13 cellular contexts compared by ENCODE assay signal in the genomic region with DNA sequence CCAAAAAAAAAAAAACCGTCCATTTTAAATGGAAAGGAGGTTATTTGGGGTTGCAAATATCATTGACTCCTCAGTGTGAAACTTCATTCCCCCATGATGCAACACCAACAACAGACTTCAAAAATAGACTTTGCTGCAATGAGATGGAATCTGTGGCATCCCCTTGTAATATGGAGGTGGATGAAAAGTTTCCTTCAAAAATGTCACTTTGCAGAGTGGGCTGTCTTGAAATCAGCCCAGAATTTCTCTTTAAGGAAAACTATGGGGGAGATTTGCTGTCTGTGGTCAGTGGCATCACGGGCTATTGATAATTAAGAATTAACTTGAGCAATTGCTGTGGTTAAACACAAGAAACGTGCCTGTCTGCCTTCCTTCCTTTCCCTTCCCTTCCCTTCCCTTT. TPM values are rescaled to one million over a fixed set of nuclear protein-coding genes. Genes with fewer than 3 reads are reported as not detected.
DNase-seq lines count a peak whose midpoint lies in the region; ATAC-seq and TF ChIP-seq lines count a peak whose summit lies in the region.
"Had no signal": no experiment of that assay in that cellular context is flagged by ENCODE, and none has a peak within 500 bp of the region (broad histone marks: within the 10 kb centered on the region; RNA-seq: fewer than 3 reads in every experiment).

No MANE protein-coding gene starts in this region.

- H3K27me3 Mint-ChIP-seq in activated naive CD4-positive, alpha-beta T cell treated with anti-CD3 and anti-CD28 coated beads for 36 hours (ENCODE audit: low read depth): no peaks in the 10 kb centered on the region

- peaks cover 24% of the 10 kb centered on the region for H3K36me3 Mint-ChIP-seq in activated naive CD4-positive, alpha-beta T cell treated with anti-CD3 and anti-CD28 coated beads for 36 hours (ENCODE audit: low read depth)

- no peak overlapping the region for H2AFZ ChIP-seq in OCI-LY7 (ENCODE audit: low read length)

- peaks cover 70% of the 10 kb centered on the region for H3K79me2 ChIP-seq in OCI-LY7 (ENCODE audit: insufficient read depth, low read depth, low read length)

- 0 out of 2 replicates have a peak, but pooled peaks cover 4% of the 10 kb centered on the region for H4K20me1 ChIP-seq in OCI-LY7 (ENCODE audit: insufficient read depth, low read length)

- H3K9me3 Mint-ChIP-seq in activated naive CD4-positive, alpha-beta T cell treated with anti-CD3 and anti-CD28 coated beads for 36 hours: no peaks in the 10 kb centered on the region

- no peaks in the 10 kb centered on the region for H3K9me2 ChIP-seq in OCI-LY7 (ENCODE audit: insufficient read depth, low read length)

- H3K4me1 ChIP-seq in OCI-LY7 (ENCODE audit: insufficient read depth, low read length, poor library complexity, severe bottlenecking) (peaks cover 48% of the 10 kb centered on the region), spleen (peaks cover 17 to 100% (median 69%) of the 10 kb centered on the region in 6 donors), uterus (no peaks in the 10 kb centered on the region)

- H3K27ac ChIP-seq in OCI-LY7 (ENCODE audit: low read depth, low read length, poor library complexity, severe bottlenecking) (peak overlapping the region; percentile 97), spleen (peak overlapping the region in 6 of 8 donors; percentile 78 to 92 (median 86)), uterus (no peak overlapping the region)
- H3K27ac ChIP-seq: cardiac muscle cell had no signal

- peak overlapping the region; percentile 87 for H3K27ac Mint-ChIP-seq in activated naive CD4-positive, alpha-beta T cell treated with anti-CD3 and anti-CD28 coated beads for 36 hours

- H3K4me1 Mint-ChIP-seq in activated naive CD4-positive, alpha-beta T cell treated with anti-CD3 and anti-CD28 coated beads for 36 hours (ENCODE audit: low read depth): peaks cover 70% of the 10 kb centered on the region

- peaks cover 47% of the 10 kb centered on the region for H3K36me3 ChIP-seq in OCI-LY7 (ENCODE audit: insufficient read depth, low read length)
- peaks cover 0 to 33% (median 15%) of the 10 kb centered on the region in 6 donors for H3K36me3 ChIP-seq in spleen
- H3K36me3 ChIP-seq in uterus: no peaks in the 10 kb centered on the region

- POLR2A ChIA-PET in OCI-LY7 (lab: Charles Lee): interaction anchor here (0.6 to 4.1 kb wide), 10 partner anchors 11 to 169 kb away, joined by 4 to 51 read pairs (median 5); partner anchors contain the start of gene UBAC2

- TF ChIP-seq POLR2A in spleen (IDR thresholded peaks at IDR 0.05) (no peak), uterus (IDR thresholded peaks at IDR 0.05) (no peak)

- peak overlapping the region; percentile 70 for H3K4me3 Mint-ChIP-seq in activated naive CD4-positive, alpha-beta T cell treated with anti-CD3 and anti-CD28 coated beads for 36 hours

- TF ChIP-seq CTCF in OCI-LY7 (conservative IDR thresholded peaks at IDR 0.05; ENCODE audit: low read length): no peak
- no peak for TF ChIP-seq CTCF in choroid plexus epithelial cell (conservative IDR thresholded peaks at IDR 0.05; ENCODE audit: low read depth, low read length)
- no peak for TF ChIP-seq CTCF in spleen (IDR thresholded peaks at IDR 0.05 in 8 of 11, conservative IDR thresholded peaks at IDR 0.05 in 3 of 11)
- TF ChIP-seq CTCF in uterus (IDR thresholded peaks at IDR 0.05): no peak

- H3K4me3 ChIP-seq in OCI-LY7 (ENCODE audit: low read depth, low read length, poor library complexity, severe bottlenecking) (peak overlapping the region; percentile 76), choroid plexus epithelial cell (ENCODE audit: low read depth, low read length) (no peak overlapping the region), spleen (peak overlapping the region; percentile 20 to 70 (median 34)), uterus (no peak overlapping the region)
- H3K4me3 ChIP-seq: cardiac muscle cell, mucosa of descending colon had no signal

- no peak for ATAC-seq in HG02973 (IDR thresholded peaks at IDR 0.05; ENCODE audit: unreplicated experiment)
- ATAC-seq: mucosa of descending colon had no signal

- H3K4me2 ChIP-seq in OCI-LY7 (ENCODE audit: low read length): peak overlapping the region; percentile 81

- no peaks in the 10 kb centered on the region for H3K9me3 ChIP-seq in OCI-LY7 (ENCODE audit: low read length)
- no peaks in the 10 kb centered on the region for H3K9me3 ChIP-seq in spleen
- H3K9me3 ChIP-seq in uterus: no peaks in the 10 kb centered on the region
- H3K9me3 ChIP-seq: mucosa of descending colon had no signal

- intact Hi-C loops in activated naive CD4-positive, alpha-beta T cell treated with anti-CD3 and anti-CD28 coated beads for 36 hours (cut with micrococcal nuclease): loop anchor here (5.0 kb wide), 2 partner anchors 259 to 351 kb away; partner anchors contain the start of gene CLYBL
- intact Hi-C loops in OCI-LY7 (cut with micrococcal nuclease; ENCODE audit: unreplicated experiment): loop anchor here (1.0 to 10.0 kb wide), 2 partner anchors 55 to 248 kb away; partner anchors contain the start of gene TM9SF2
- intact Hi-C loops in spleen (cut with DNase I; ENCODE audit: low total_unique reads): no loop called here
- intact Hi-C loops in uterus (cut with DNase I; ENCODE audit: low total_unique reads): no loop called here

- DNase-seq in activated naive CD4-positive, alpha-beta T cell treated with anti-CD3 and anti-CD28 coated beads for 36 hours: no peak
- no peak for DNase-seq in activated naive CD4-positive, alpha-beta T cell (lab: John Stamatoyannopoulos, UW)
- DNase-seq in OCI-LY7 (ENCODE audit: low spot score) (peak; percentile 43), choroid plexus epithelial cell (ENCODE audit: low read depth) (peak; percentile 79), spleen (no peak), uterus (no peak), NCI-H1048 (lab: John Stamatoyannopoulos, UW) (no peak)
- DNase-seq: activated CD4-positive, CD25-positive, alpha-beta regulatory T cell treated with anti-CD3 and anti-CD28 coated beads, Interleukin-2, amount 50 U/mL, for 72 hours; mucosa of descending colon; NCI-H1105 had no signal

- 20 to 32% (median 29%) methylated on average over 3 of the region's 3 CpGs for WGBS in spleen, 5 donors

- H3K27me3 ChIP-seq in spleen (replicated peaks in 1 of 7) (no peaks in the 10 kb centered on the region), uterus (no peaks in the 10 kb centered on the region)
- H3K27me3 ChIP-seq: cardiac muscle cell had no signal

- BruUV-seq in OCI-LY7 (replicated peaks; lab: Mats Ljungman, UMichigan): no TSS peak

- CTCF ChIA-PET in activated naive CD4-positive, alpha-beta T cell treated with anti-CD3 and anti-CD28 coated beads for 36 hours (lab: Charles Lee): interaction anchor here (0.8 to 2.4 kb wide), 11 partner anchors 7 to 182 kb away, joined by 3 to 13 read pairs (median 4); no protein-coding TSS in a partner anchor
- CTCF ChIA-PET in OCI-LY7 (lab: Charles Lee; ENCODE audit: unreplicated experiment): no interaction called here

RNA-seq across cellular contexts. Expression of gene GPR18, which starts 1.5 kb away (rescaled TPM):
- total RNA-seq in activated naive CD4-positive, alpha-beta T cell treated with anti-CD3 and anti-CD28 coated beads for 36 hours: 1 to 10 TPM; 2.4 TPM
- total RNA-seq in OCI-LY7 (2014; rRNA removed; shearing (Covaris generic)): 6.6 and 13.7 TPM in 2 replicates
- total RNA-seq in OCI-LY7 (2022) (10.9 and 15.1 TPM in 2 replicates), spleen (10 to 100 TPM in 6 of 7 donors, 1 to 10 TPM in 1; 9.6 to 21.8 (median 15.3) TPM), uterus (1 to 10 TPM in 2 of 4 donors, not detected in 2; 1.1 to 2.1 TPM)
- polyA plus RNA-seq in spleen: 10 to 100 TPM; 25.6 to 33.9 (median 29.4) TPM
- total RNA-seq: cardiac muscle cell, H1 had no signal
- polyA plus RNA-seq: H1 had no signal

RNA-seq across cellular contexts. Expression of gene GPR183, which starts 50.5 kb away (rescaled TPM):
- total RNA-seq in activated naive CD4-positive, alpha-beta T cell treated with anti-CD3 and anti-CD28 coated beads for 36 hours: 10 to 100 TPM; 37.4 to 38.8 TPM
- total RNA-seq in OCI-LY7 (2014; rRNA removed; shearing (Covaris generic)): not detected in 2 replicates
- total RNA-seq in OCI-LY7 (2022) (not detected in 2 replicates), spleen (10 to 100 TPM; 29.1 to 83.6 (median 53.4) TPM), uterus (10 to 100 TPM in 1 of 4 donors, 1 to 10 TPM in 3; 2.0 to 10.8 (median 3.8) TPM)
- 10 to 100 TPM; 56.0 to 68.0 (median 60.6) TPM for polyA plus RNA-seq in spleen
- total RNA-seq: H1 had no signal
- polyA plus RNA-seq: H1 had no signal

RNA-seq across cellular contexts. Expression of gene UBAC2, which starts 56.1 kb away (rescaled TPM):
- 10 to 100 TPM; 43.4 to 44.9 TPM for total RNA-seq in activated naive CD4-positive, alpha-beta T cell treated with anti-CD3 and anti-CD28 coated beads for 36 hours
- total RNA-seq in OCI-LY7 (2014; rRNA removed; shearing (Covaris generic)): 26.8 and 33.4 TPM in 2 replicates
- total RNA-seq in OCI-LY7 (2022) (25.6 and 28.5 TPM in 2 replicates), spleen (10 to 100 TPM; 62.8 to 82.1 (median 72.3) TPM), uterus (10 to 100 TPM; 54.4 to 65.9 (median 59.5) TPM)
- 10 to 100 TPM; 49.3 to 57.3 (median 50.4) TPM for polyA plus RNA-seq in spleen

Comparison
In these comparisons a context has a peak if more than half of its experiments do, and no peak if none do; other contexts are left out.
1. DNase-seq: peak in OCI-LY7 (single experiment) and choroid plexus epithelial cell (single experiment); none in activated naive CD4-positive, alpha-beta T cell treated with anti-CD3 and anti-CD28 coated beads for 36 hours (single experiment), activated naive CD4-positive, alpha-beta T cell (0 of 4), spleen (single experiment), uterus (0 of 2) and NCI-H1048 (single experiment).
2. H3K27ac ChIP-seq: peak in OCI-LY7 (single experiment) and spleen (6 of 8); none in uterus (0 of 2).
3. H3K4me3 ChIP-seq: peak in OCI-LY7 (single experiment) and spleen (8 of 8); none in choroid plexus epithelial cell (single experiment) and uterus (0 of 2).
4. intact Hi-C loops: an anchor here in activated naive CD4-positive, alpha-beta T cell treated with anti-CD3 and anti-CD28 coated beads for 36 hours (5.0 kb wide) and OCI-LY7 (1.0 to 10.0 kb wide); none called in spleen and uterus.